ENCODE assay signal across 1 cellular context in genomic region chr22:20792221-20792965, GRCh38.
A peak's percentile ranks its signal among the peaks of the same experiment; 100 is the strongest.
TF ChIP-seq lines count a peak whose summit lies in the region.

No MANE protein-coding gene starts in this region.

TF ChIP-seq in K562, 482 proteins besides CTCF, POLR2A, EP300 and RAD21 (continued from another document and continues in another):
- TF ChIP-seq, protein P1, sequence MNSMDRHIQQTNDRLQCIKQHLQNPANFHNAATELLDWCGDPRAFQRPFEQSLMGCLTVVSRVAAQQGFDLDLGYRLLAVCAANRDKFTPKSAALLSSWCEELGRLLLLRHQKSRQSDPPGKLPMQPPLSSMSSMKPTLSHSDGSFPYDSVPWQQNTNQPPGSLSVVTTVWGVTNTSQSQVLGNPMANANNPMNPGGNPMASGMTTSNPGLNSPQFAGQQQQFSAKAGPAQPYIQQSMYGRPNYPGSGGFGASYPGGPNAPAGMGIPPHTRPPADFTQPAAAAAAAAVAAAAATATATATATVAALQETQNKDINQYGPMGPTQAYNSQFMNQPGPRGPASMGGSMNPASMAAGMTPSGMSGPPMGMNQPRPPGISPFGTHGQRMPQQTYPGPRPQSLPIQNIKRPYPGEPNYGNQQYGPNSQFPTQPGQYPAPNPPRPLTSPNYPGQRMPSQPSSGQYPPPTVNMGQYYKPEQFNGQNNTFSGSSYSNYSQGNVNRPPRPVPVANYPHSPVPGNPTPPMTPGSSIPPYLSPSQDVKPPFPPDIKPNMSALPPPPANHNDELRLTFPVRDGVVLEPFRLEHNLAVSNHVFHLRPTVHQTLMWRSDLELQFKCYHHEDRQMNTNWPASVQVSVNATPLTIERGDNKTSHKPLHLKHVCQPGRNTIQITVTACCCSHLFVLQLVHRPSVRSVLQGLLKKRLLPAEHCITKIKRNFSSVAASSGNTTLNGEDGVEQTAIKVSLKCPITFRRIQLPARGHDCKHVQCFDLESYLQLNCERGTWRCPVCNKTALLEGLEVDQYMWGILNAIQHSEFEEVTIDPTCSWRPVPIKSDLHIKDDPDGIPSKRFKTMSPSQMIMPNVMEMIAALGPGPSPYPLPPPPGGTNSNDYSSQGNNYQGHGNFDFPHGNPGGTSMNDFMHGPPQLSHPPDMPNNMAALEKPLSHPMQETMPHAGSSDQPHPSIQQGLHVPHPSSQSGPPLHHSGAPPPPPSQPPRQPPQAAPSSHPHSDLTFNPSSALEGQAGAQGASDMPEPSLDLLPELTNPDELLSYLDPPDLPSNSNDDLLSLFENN (IDR thresholded peaks at IDR 0.05; ENCODE audit: low read depth in 2 of 2, low read length in 2 of 2) = no peak
- TF ChIP-seq PML (IDR thresholded peaks at IDR 0.05; ENCODE audit: low read length) (no peak), PHB (CRISPR knock-in tag; IDR thresholded peaks at IDR 0.05) (0 out of 2 replicates have a peak, but pooled peaks have one; percentile 68), FOSL1 (tag; conservative IDR thresholded peaks at IDR 0.05) (no peak), CBX1 (IDR thresholded peaks at IDR 0.05; ENCODE audit: low read depth) (no peak), TEAD2 (tag; IDR thresholded peaks at IDR 0.05) (no peak), RFX7 (CRISPR knock-in tag; IDR thresholded peaks at IDR 0.05) (no peak), PHF20 (IDR thresholded peaks at IDR 0.05; ENCODE audit: partially characterized antibody) (no peak), EP400 (IDR thresholded peaks at IDR 0.05) (no peak), CSDE1 (IDR thresholded peaks at IDR 0.05) (no peak), MIER1 (IDR thresholded peaks at IDR 0.05; ENCODE audit: low read depth) (no peak), STAT5A (IDR thresholded peaks at IDR 0.05; ENCODE audit: borderline replicate concordance, low read length) (no peak), EHMT2 (IDR thresholded peaks at IDR 0.05) (no peak), MXD1 (CRISPR knock-in tag; IDR thresholded peaks at IDR 0.05; ENCODE audit: borderline replicate concordance, poor library complexity, severe bottlenecking) (no peak), SRSF7 (optimal IDR thresholded peaks at IDR 0.05; ENCODE audit: low read depth, low read length) (no peak), ZNF212 (CRISPR knock-in tag; IDR thresholded peaks at IDR 0.05) (no peak), PHF8 (IDR thresholded peaks at IDR 0.05; ENCODE audit: borderline replicate concordance, low read length) (no peak), HDAC2 (IDR thresholded peaks at IDR 0.05) (no peak), SNRNP70 (optimal IDR thresholded peaks at IDR 0.05; ENCODE audit: low read depth, low read length) (no peak), KDM5B (IDR thresholded peaks at IDR 0.05; ENCODE audit: insufficient replicate concordance, low read depth, low read length) (no peak), ZNF76 (CRISPR knock-in tag; IDR thresholded peaks at IDR 0.05; ENCODE audit: borderline replicate concordance) (no peak), ZBTB1 (CRISPR knock-in tag; IDR thresholded peaks at IDR 0.05; ENCODE audit: borderline replicate concordance, low read depth) (no peak), PTRF (tag; IDR thresholded peaks at IDR 0.05) (no peak), MTF1 (CRISPR knock-in tag; IDR thresholded peaks at IDR 0.05; ENCODE audit: borderline replicate concordance) (no peak), ATF4 (CRISPR knock-in tag; IDR thresholded peaks at IDR 0.05) (no peak), KLF1 (tag; IDR thresholded peaks at IDR 0.05) (no peak), E2F3 (CRISPR knock-in tag; IDR thresholded peaks at IDR 0.05) (peak; percentile 62; the same call in 1 of the 2 replicates), FOXA3 (CRISPR knock-in tag; conservative IDR thresholded peaks at IDR 0.05 in 1 of 2, IDR thresholded peaks at IDR 0.05 in 1 of 2) (peak in 1 of 2 experiments; percentile 83; a peak in 1 of 4 replicates), RFX1 (IDR thresholded peaks at IDR 0.05) (no peak), USF1 (CRISPR knock-in tag; IDR thresholded peaks at IDR 0.05) (peak; percentile 61), TSHZ1 (CRISPR knock-in tag; IDR thresholded peaks at IDR 0.05) (no peak), WHSC1 (IDR thresholded peaks at IDR 0.05; ENCODE audit: low read length) (peak; percentile 35), BACH1 (tag; IDR thresholded peaks at IDR 0.05) (no peak), BHLHE40 (IDR thresholded peaks at IDR 0.05; ENCODE audit: low read length) (no peak), ZNF445 (CRISPR knock-in tag; IDR thresholded peaks at IDR 0.05; ENCODE audit: low read depth) (no peak), ZNF224 (CRISPR knock-in tag; IDR thresholded peaks at IDR 0.05) (no peak)
- TF ChIP-seq, protein P2, sequence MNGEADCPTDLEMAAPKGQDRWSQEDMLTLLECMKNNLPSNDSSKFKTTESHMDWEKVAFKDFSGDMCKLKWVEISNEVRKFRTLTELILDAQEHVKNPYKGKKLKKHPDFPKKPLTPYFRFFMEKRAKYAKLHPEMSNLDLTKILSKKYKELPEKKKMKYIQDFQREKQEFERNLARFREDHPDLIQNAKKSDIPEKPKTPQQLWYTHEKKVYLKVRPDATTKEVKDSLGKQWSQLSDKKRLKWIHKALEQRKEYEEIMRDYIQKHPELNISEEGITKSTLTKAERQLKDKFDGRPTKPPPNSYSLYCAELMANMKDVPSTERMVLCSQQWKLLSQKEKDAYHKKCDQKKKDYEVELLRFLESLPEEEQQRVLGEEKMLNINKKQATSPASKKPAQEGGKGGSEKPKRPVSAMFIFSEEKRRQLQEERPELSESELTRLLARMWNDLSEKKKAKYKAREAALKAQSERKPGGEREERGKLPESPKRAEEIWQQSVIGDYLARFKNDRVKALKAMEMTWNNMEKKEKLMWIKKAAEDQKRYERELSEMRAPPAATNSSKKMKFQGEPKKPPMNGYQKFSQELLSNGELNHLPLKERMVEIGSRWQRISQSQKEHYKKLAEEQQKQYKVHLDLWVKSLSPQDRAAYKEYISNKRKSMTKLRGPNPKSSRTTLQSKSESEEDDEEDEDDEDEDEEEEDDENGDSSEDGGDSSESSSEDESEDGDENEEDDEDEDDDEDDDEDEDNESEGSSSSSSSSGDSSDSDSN (IDR thresholded peaks at IDR 0.05; ENCODE audit: borderline replicate concordance in 1 of 2, low read depth in 2 of 2, low read length in 2 of 2) = no peak
- TF ChIP-seq, protein P3, sequence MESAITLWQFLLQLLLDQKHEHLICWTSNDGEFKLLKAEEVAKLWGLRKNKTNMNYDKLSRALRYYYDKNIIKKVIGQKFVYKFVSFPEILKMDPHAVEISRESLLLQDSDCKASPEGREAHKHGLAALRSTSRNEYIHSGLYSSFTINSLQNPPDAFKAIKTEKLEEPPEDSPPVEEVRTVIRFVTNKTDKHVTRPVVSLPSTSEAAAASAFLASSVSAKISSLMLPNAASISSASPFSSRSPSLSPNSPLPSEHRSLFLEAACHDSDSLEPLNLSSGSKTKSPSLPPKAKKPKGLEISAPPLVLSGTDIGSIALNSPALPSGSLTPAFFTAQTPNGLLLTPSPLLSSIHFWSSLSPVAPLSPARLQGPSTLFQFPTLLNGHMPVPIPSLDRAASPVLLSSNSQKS (CRISPR knock-in tag; IDR thresholded peaks at IDR 0.05) = no peak
- TF ChIP-seq, protein P4, sequence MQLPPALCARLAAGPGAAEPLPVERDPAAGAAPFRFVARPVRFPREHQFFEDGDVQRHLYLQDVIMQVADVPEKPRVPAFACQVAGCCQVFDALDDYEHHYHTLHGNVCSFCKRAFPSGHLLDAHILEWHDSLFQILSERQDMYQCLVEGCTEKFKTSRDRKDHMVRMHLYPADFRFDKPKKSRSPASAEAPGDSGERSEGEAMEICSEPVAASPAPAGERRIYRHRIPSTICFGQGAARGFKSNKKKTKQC (CRISPR knock-in tag; IDR thresholded peaks at IDR 0.05) = peak; percentile 73; the same call in 1 of the 2 replicates
- TF ChIP-seq, protein P5, sequence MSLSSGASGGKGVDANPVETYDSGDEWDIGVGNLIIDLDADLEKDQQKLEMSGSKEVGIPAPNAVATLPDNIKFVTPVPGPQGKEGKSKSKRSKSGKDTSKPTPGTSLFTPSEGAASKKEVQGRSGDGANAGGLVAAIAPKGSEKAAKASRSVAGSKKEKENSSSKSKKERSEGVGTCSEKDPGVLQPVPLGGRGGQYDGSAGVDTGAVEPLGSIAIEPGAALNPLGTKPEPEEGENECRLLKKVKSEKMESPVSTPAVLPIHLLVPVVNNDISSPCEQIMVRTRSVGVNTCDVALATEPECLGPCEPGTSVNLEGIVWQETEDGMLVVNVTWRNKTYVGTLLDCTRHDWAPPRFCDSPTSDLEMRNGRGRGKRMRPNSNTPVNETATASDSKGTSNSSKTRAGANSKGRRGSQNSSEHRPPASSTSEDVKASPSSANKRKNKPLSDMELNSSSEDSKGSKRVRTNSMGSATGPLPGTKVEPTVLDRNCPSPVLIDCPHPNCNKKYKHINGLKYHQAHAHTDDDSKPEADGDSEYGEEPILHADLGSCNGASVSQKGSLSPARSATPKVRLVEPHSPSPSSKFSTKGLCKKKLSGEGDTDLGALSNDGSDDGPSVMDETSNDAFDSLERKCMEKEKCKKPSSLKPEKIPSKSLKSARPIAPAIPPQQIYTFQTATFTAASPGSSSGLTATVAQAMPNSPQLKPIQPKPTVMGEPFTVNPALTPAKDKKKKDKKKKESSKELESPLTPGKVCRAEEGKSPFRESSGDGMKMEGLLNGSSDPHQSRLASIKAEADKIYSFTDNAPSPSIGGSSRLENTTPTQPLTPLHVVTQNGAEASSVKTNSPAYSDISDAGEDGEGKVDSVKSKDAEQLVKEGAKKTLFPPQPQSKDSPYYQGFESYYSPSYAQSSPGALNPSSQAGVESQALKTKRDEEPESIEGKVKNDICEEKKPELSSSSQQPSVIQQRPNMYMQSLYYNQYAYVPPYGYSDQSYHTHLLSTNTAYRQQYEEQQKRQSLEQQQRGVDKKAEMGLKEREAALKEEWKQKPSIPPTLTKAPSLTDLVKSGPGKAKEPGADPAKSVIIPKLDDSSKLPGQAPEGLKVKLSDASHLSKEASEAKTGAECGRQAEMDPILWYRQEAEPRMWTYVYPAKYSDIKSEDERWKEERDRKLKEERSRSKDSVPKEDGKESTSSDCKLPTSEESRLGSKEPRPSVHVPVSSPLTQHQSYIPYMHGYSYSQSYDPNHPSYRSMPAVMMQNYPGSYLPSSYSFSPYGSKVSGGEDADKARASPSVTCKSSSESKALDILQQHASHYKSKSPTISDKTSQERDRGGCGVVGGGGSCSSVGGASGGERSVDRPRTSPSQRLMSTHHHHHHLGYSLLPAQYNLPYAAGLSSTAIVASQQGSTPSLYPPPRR (CRISPR knock-in tag; IDR thresholded peaks at IDR 0.05; ENCODE audit: borderline replicate concordance) = no peak; the same call in 1 of the 2 replicates
- TF ChIP-seq, protein P6, sequence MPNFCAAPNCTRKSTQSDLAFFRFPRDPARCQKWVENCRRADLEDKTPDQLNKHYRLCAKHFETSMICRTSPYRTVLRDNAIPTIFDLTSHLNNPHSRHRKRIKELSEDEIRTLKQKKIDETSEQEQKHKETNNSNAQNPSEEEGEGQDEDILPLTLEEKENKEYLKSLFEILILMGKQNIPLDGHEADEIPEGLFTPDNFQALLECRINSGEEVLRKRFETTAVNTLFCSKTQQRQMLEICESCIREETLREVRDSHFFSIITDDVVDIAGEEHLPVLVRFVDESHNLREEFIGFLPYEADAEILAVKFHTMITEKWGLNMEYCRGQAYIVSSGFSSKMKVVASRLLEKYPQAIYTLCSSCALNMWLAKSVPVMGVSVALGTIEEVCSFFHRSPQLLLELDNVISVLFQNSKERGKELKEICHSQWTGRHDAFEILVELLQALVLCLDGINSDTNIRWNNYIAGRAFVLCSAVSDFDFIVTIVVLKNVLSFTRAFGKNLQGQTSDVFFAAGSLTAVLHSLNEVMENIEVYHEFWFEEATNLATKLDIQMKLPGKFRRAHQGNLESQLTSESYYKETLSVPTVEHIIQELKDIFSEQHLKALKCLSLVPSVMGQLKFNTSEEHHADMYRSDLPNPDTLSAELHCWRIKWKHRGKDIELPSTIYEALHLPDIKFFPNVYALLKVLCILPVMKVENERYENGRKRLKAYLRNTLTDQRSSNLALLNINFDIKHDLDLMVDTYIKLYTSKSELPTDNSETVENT (CRISPR knock-in tag; IDR thresholded peaks at IDR 0.05) = no peak
